In genomic region chr4:88818650-88819470, GRCh38 we compare ENCODE assay signal across 8 cellular contexts.
DNase-seq lines count a peak whose midpoint lies in the region; ATAC-seq, FAIRE-seq and TF ChIP-seq lines count a peak whose summit lies in the region.

No MANE protein-coding gene starts in this region.

- H3K4me3 Mint-ChIP-seq in WTC11, result no peak overlapping the region

- H3K4me3 ChIP-seq in effector memory CD4-positive, alpha-beta T cell (ENCODE audit: insufficient read depth, low read depth, low read length, poor library complexity, severe bottlenecking), result no peak overlapping the region
- no peak overlapping the region for H3K4me3 ChIP-seq in thoracic aorta

- peaks cover 40% of the 10 kb centered on the region for H3K4me1 Mint-ChIP-seq in WTC11

- peak; percentile 88 for FAIRE-seq in GM19239 (lab: Jason Lieb, UNC)

- H3K27ac ChIP-seq in effector memory CD4-positive, alpha-beta T cell (ENCODE audit: insufficient read depth, low read length, poor library complexity, severe bottlenecking), result peak overlapping the region; percentile 2
- peak overlapping the region; percentile 29 to 83 for H3K27ac ChIP-seq in thoracic aorta

- no peaks in the 10 kb centered on the region for H3K9me3 ChIP-seq in effector memory CD4-positive, alpha-beta T cell (ENCODE audit: control insufficient read depth, low read length)
- H3K9me3 ChIP-seq in thoracic aorta, result no peaks in the 10 kb centered on the region

- CTCF ChIA-PET in WTC11 (lab: Charles Lee), result interaction anchor here (2.7 to 4.3 kb wide), 2 partner anchors 146 to 204 kb away, joined by 7 to 38 read pairs; no protein-coding TSS in a partner anchor

- peak; percentile 35; the same call in 1 of the 2 replicates for TF ChIP-seq CTCF in WTC11 (IDR thresholded peaks at IDR 0.05)
- peak; percentile 34 for TF ChIP-seq CTCF in thoracic aorta (IDR thresholded peaks at IDR 0.05)

- peak; percentile 21 for DNase-seq in AG20443 (ENCODE audit: low spot score)
- no peak for DNase-seq in GM19239 (ENCODE audit: insufficient read length, low spot score)
- peak; percentile 84 for DNase-seq in NCI-H2029 treated with DMSO at 0.1 percent for 48 hours (lab: John Stamatoyannopoulos, UW)
- peak; percentile 55 for DNase-seq in WTC11 (ENCODE audit: low spot score)
- peak in 1 of 3 donors; percentile 18 for DNase-seq in effector memory CD4-positive, alpha-beta T cell
- peak; percentile 76 for DNase-seq in midbrain (lab: John Stamatoyannopoulos, UW)
- no peak for DNase-seq in thoracic aorta (ENCODE audit: low spot score)
- no peak for DNase-seq in putamen (ENCODE audit: low spot score)

- ATAC-seq in WTC11, result peak; percentile 34
- no peak for ATAC-seq in thoracic aorta (ENCODE audit: insufficient number of reproducible peaks, low FRiP score, low read depth)

- no peaks in the 10 kb centered on the region for H3K27me3 Mint-ChIP-seq in WTC11 (ENCODE audit: low read depth)

- H3K36me3 Mint-ChIP-seq in WTC11, result no peaks in the 10 kb centered on the region

- peaks cover 5% of the 10 kb centered on the region for H3K4me1 ChIP-seq in effector memory CD4-positive, alpha-beta T cell (ENCODE audit: control insufficient read depth, insufficient read depth, low read length, poor library complexity, severe bottlenecking)
- H3K4me1 ChIP-seq in thoracic aorta (ENCODE audit: control insufficient read depth in 1 of 2, low read depth in 2 of 2), result peaks cover 40 to 65% of the 10 kb centered on the region in 2 donors

- POLR2A ChIA-PET in WTC11 (lab: Charles Lee), result no interaction called here

- H3K27me3 ChIP-seq in effector memory CD4-positive, alpha-beta T cell (replicated peaks; ENCODE audit: control insufficient read depth, insufficient read depth, low read length, poor library complexity, severe bottlenecking), result no peaks in the 10 kb centered on the region
- no peaks in the 10 kb centered on the region for H3K27me3 ChIP-seq in thoracic aorta (replicated peaks; ENCODE audit: insufficient read depth)

- H3K27ac Mint-ChIP-seq in WTC11, result no peak overlapping the region; the same call in 1 of the 2 replicates

- no peaks in the 10 kb centered on the region for H3K36me3 ChIP-seq in effector memory CD4-positive, alpha-beta T cell (ENCODE audit: control insufficient read depth, insufficient read depth, low read length)
- no peaks in the 10 kb centered on the region for H3K36me3 ChIP-seq in thoracic aorta

- H3K9me3 Mint-ChIP-seq in WTC11, result no peaks in the 10 kb centered on the region

TF ChIP-seq in WTC11, 78 proteins besides CTCF, POLR2A, EP300 and RAD21:
- TF ChIP-seq TP53 (CRISPR knock-in tag; IDR thresholded peaks at IDR 0.05) (no peak), KAT7 (CRISPR knock-in tag; IDR thresholded peaks at IDR 0.05; ENCODE audit: borderline replicate concordance) (no peak), CDX4 (CRISPR knock-in tag; IDR thresholded peaks at IDR 0.05; ENCODE audit: borderline replicate concordance) (no peak), EMX1 (CRISPR knock-in tag; IDR thresholded peaks at IDR 0.05) (no peak)
TF ChIP-seq in WTC11: peak in this region for 0.

Comparison
In these comparisons a context has a peak if more than half of its experiments do, and no peak if none do; other contexts are left out.
1. DNase-seq: peak in AG20443 (single experiment), NCI-H2029 treated with DMSO at 0.1 percent for 48 hours (single experiment), WTC11 (single experiment) and midbrain (single experiment); none in GM19239 (single experiment), thoracic aorta (single experiment) and putamen (single experiment).